ENCODE assay signal across 27 cellular contexts in the genomic region with DNA sequence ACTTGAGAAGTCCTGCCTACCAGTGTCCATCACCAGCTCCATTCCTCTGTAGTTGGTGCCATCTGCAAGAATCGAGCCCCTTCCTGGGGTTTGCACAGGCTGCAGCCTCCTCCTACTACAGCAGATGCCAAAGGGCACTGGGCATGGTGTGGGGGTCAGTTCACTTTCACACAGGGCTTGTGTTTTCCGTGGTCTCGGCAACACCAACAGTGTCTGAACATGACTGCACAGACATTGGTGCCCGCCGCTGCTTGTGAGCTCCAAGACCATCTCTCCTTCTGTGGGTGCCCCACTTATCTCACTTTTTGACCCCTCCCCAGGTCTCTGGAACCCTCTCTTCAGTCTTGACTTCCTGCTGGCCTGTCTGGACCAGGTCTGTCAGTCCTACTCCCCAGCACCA.
"Had no signal": no experiment of that assay in that cellular context is flagged by ENCODE, and none has a peak within 500 bp of the region (broad histone marks: within the 10 kb centered on the region; RNA-seq: fewer than 3 reads in every experiment).

No MANE protein-coding gene starts in this region.

- DNase-seq: activated CD4-positive, alpha-beta T cell treated with anti-CD3 and anti-CD28 coated beads, Interleukin-2, amount 10 ng/mL, durations not matched to agents 7 days and 5 days; activated CD8-positive, alpha-beta T cell treated with anti-CD3 and anti-CD28 coated beads, Interleukin-2, amount 10 ng/mL, durations not matched to agents 7 days and 5 days; activated gamma-delta T cell treated with Interleukin-2 at 50 U/mL for 16 hours; activated naive CD8-positive, alpha-beta T cell treated with anti-CD3 and anti-CD28 coated beads, Interleukin-2, amount 50 U/mL, for 24 hours; colonic mucosa; effector memory CD4-positive, alpha-beta T cell; erythroblast; head of caudate nucleus; hippocampal formation; left colon; naive B cell; occipital lobe; stimulated activated CD4-positive, alpha-beta T cell treated with anti-CD3 and anti-CD28 coated beads, Interleukin-15, amount 100 ng/mL, for 24 hours; stimulated activated CD4-positive, alpha-beta T cell treated with anti-CD3 and anti-CD28 coated beads, Interleukin-2, amount 100 ng/mL, for 24 hours; stimulated activated naive CD4-positive, alpha-beta T cell; T-cell; T1000; upper lobe of left lung; WERI-Rb-1 had no signal

- H3K27me3 Mint-ChIP-seq: activated CD4-positive, alpha-beta T cell treated with anti-CD3 and anti-CD28 coated beads, Interleukin-2, amount 10 ng/mL, durations not matched to agents 7 days and 5 days; activated naive CD4-positive, alpha-beta T cell treated with anti-CD3 and anti-CD28 coated beads, Interleukin-2, amount 50 U/mL, for 24 hours; activated naive CD8-positive, alpha-beta T cell treated with anti-CD3 and anti-CD28 coated beads, Interleukin-2, amount 50 U/mL, for 24 hours; naive B cell; T-cell had no signal

- H3K4me1 Mint-ChIP-seq: activated naive CD4-positive, alpha-beta T cell treated with anti-CD3 and anti-CD28 coated beads, Interleukin-2, amount 50 U/mL, for 24 hours; mesothelial cell of epicardium; naive B cell; neural progenitor cell had no signal

- H3K9me3 Mint-ChIP-seq: activated CD4-positive, alpha-beta T cell treated with anti-CD3 and anti-CD28 coated beads, Interleukin-2, amount 10 ng/mL, durations not matched to agents 7 days and 5 days; activated naive CD4-positive, alpha-beta T cell treated with anti-CD3 and anti-CD28 coated beads, Interleukin-2, amount 50 U/mL, for 24 hours; activated naive CD8-positive, alpha-beta T cell treated with anti-CD3 and anti-CD28 coated beads, Interleukin-2, amount 50 U/mL, for 24 hours; mesothelial cell of epicardium; neural progenitor cell; T-cell had no signal

- H3K36me3 Mint-ChIP-seq: activated naive CD4-positive, alpha-beta T cell treated with anti-CD3 and anti-CD28 coated beads, Interleukin-2, amount 50 U/mL, for 24 hours; mesothelial cell of epicardium; naive B cell; neural progenitor cell; T-cell had no signal

- H3K9me3 ChIP-seq: colonic mucosa, gastroesophageal sphincter, right atrium auricular region, upper lobe of left lung, vagina had no signal

- H3K4me3 Mint-ChIP-seq: activated CD4-positive, alpha-beta T cell treated with anti-CD3 and anti-CD28 coated beads, Interleukin-2, amount 10 ng/mL, durations not matched to agents 7 days and 5 days; activated CD8-positive, alpha-beta T cell treated with anti-CD3 and anti-CD28 coated beads, Interleukin-2, amount 10 ng/mL, durations not matched to agents 7 days and 5 days; activated naive CD4-positive, alpha-beta T cell treated with anti-CD3 and anti-CD28 coated beads, Interleukin-2, amount 50 U/mL, for 24 hours; activated naive CD8-positive, alpha-beta T cell treated with anti-CD3 and anti-CD28 coated beads, Interleukin-2, amount 50 U/mL, for 24 hours; mesothelial cell of epicardium; neural progenitor cell; T-cell had no signal

- H3K27me3 ChIP-seq: colonic mucosa, gastroesophageal sphincter, neural progenitor cell, right atrium auricular region, upper lobe of left lung, vagina had no signal

- H3K36me3 ChIP-seq: colonic mucosa, gastroesophageal sphincter, neural progenitor cell, right atrium auricular region, upper lobe of left lung, vagina, WERI-Rb-1 had no signal

- H3K4me1 ChIP-seq: colonic mucosa, gastroesophageal sphincter, neural progenitor cell, parathyroid adenoma, right atrium auricular region, upper lobe of left lung, vagina had no signal

- H3K4me3 ChIP-seq: colonic mucosa, gastroesophageal sphincter, neural progenitor cell, right atrium auricular region, upper lobe of left lung, vagina had no signal

- H3K27ac ChIP-seq: colonic mucosa, gastroesophageal sphincter, neural progenitor cell, parathyroid adenoma, right atrium auricular region, upper lobe of left lung, vagina, WERI-Rb-1 had no signal

- ATAC-seq: activated CD4-positive, CD25-positive, alpha-beta regulatory T cell treated with anti-CD3 and anti-CD28 coated beads, Interleukin-2, amount 50 U/mL, for 24 hours; activated CD8-positive, alpha-beta T cell treated with anti-CD3 and anti-CD28 coated beads, Interleukin-2, amount 10 ng/mL, durations not matched to agents 7 days and 5 days; activated naive CD8-positive, alpha-beta T cell treated with anti-CD3 and anti-CD28 coated beads, Interleukin-2, amount 50 U/mL, for 24 hours; gastroesophageal sphincter; left colon; T-cell had no signal

- H3K27ac Mint-ChIP-seq: activated CD4-positive, alpha-beta T cell treated with anti-CD3 and anti-CD28 coated beads, Interleukin-2, amount 10 ng/mL, durations not matched to agents 7 days and 5 days; activated CD8-positive, alpha-beta T cell treated with anti-CD3 and anti-CD28 coated beads, Interleukin-2, amount 10 ng/mL, durations not matched to agents 7 days and 5 days; activated naive CD4-positive, alpha-beta T cell treated with anti-CD3 and anti-CD28 coated beads, Interleukin-2, amount 50 U/mL, for 24 hours; activated naive CD8-positive, alpha-beta T cell treated with anti-CD3 and anti-CD28 coated beads, Interleukin-2, amount 50 U/mL, for 24 hours; mesothelial cell of epicardium; neural progenitor cell; T-cell had no signal
